1 cellular context compared by ENCODE assay signal in the genomic region with DNA sequence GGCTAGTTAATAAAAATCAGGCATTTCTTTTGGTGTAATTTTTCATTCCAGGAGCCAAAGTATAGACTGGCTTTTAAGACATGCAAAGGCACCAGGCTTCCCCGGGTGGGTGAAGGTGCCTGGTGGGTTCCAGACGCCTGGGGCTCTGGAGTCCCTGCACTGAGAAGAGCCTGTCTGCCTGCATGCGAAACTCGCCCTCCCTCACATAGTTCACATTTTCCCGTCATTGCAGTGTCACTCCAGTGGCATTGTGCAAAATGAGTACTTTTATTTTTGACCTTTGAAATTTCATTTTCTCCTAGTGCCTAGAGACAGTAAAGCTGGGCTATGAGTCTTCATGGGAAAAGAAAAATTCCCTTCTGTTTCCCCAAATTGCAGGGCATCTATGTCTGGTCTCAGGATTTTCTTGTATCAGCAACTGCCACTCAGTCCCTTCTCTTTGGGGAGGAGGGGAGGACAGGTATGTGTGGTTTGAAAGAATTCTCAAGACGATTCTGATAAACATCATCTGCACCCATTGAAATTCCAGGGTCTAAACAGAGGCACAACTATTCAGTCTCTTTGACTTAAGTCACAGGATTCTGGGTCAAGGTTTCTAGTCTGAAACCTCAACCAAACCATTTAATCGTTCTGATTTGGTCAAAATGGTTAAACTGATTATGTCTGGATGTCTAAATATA.
TF ChIP-seq lines count a peak whose summit lies in the region.

No MANE protein-coding gene starts in this region.

TF ChIP-seq in K562, 482 proteins besides CTCF, POLR2A, EP300 and RAD21 (continued from another document):
- TF ChIP-seq U2AF2 (optimal IDR thresholded peaks at IDR 0.05; ENCODE audit: low read depth, low read length) (no peak), RBM39 (optimal IDR thresholded peaks at IDR 0.05; ENCODE audit: low read depth, low read length) (no peak), HDAC8 (tag; IDR thresholded peaks at IDR 0.05) (no peak)
